In genomic region chr3:57100046-57100695, GRCh38 we compare ENCODE assay signal across 8 cellular contexts. TPM values are rescaled to one million over a fixed set of nuclear protein-coding genes. Genes with fewer than 3 reads are reported as not detected.
DNase-seq lines count a peak whose midpoint lies in the region; ATAC-seq, FAIRE-seq and TF ChIP-seq lines count a peak whose summit lies in the region.

No MANE protein-coding gene starts in this region.

- H3K9me2 ChIP-seq in MM.1S (replicated peaks; ENCODE audit: insufficient read depth, low read length) = no peaks in the 10 kb centered on the region
- no peaks in the 10 kb centered on the region for H3K9me2 ChIP-seq in SU-DHL-6 (replicated peaks; ENCODE audit: insufficient read depth, low read length)

- POLR2A ChIA-PET in activated naive CD8-positive, alpha-beta T cell treated with anti-CD3 and anti-CD28 coated beads, Interleukin-2, amount 10 ng/mL, durations not matched to agents 7 days and 5 days (lab: Charles Lee) = no interaction called here

- H3K27ac ChIP-seq in MM.1S (ENCODE audit: low read length) = no peak overlapping the region
- H3K27ac ChIP-seq in SU-DHL-6 (ENCODE audit: low read depth, low read length) = no peak overlapping the region
- H3K27ac ChIP-seq in heart left ventricle = peak overlapping the region in 1 of 12 donors; percentile 31

- H3K4me3 Mint-ChIP-seq in activated naive CD8-positive, alpha-beta T cell treated with anti-CD3 and anti-CD28 coated beads, Interleukin-2, amount 10 ng/mL, durations not matched to agents 7 days and 5 days = no peak overlapping the region

- peaks cover 8% of the 10 kb centered on the region for H3K27me3 Mint-ChIP-seq in activated naive CD8-positive, alpha-beta T cell treated with anti-CD3 and anti-CD28 coated beads, Interleukin-2, amount 10 ng/mL, durations not matched to agents 7 days and 5 days

- H4K20me1 ChIP-seq in MM.1S (ENCODE audit: insufficient read depth, low read length) = no peaks in the 10 kb centered on the region
- H4K20me1 ChIP-seq in SU-DHL-6 (ENCODE audit: low read depth, low read length) = no peaks in the 10 kb centered on the region

- no peaks in the 10 kb centered on the region for H3K9me3 ChIP-seq in MM.1S (replicated peaks; ENCODE audit: insufficient read depth, low read length)
- H3K9me3 ChIP-seq in SU-DHL-6 (ENCODE audit: insufficient read depth, low read length) = no peaks in the 10 kb centered on the region
- H3K9me3 ChIP-seq in heart left ventricle = no peaks in the 10 kb centered on the region

- no peaks in the 10 kb centered on the region for H3K9me3 Mint-ChIP-seq in activated naive CD8-positive, alpha-beta T cell treated with anti-CD3 and anti-CD28 coated beads, Interleukin-2, amount 10 ng/mL, durations not matched to agents 7 days and 5 days

- H3K4me3 ChIP-seq in MM.1S (ENCODE audit: low read length) (no peak overlapping the region), SU-DHL-6 (ENCODE audit: insufficient read depth, low read length, poor library complexity, severe bottlenecking) (no peak overlapping the region), heart left ventricle (no peak overlapping the region)

- H3K36me3 ChIP-seq in MM.1S (replicated peaks; ENCODE audit: insufficient read depth, low read length) = no peaks in the 10 kb centered on the region
- H3K36me3 ChIP-seq in SU-DHL-6 (ENCODE audit: low read length) = no peaks in the 10 kb centered on the region
- peaks cover 0 to 72% (median 17%) of the 10 kb centered on the region in 9 donors for H3K36me3 ChIP-seq in heart left ventricle

- in situ Hi-C loops in ACHN (cut with HindIII; ENCODE audit: low pct_ligation_motif_present, low pct_unique_long_range_greater_than_20kb, low sequenced_read_pairs) = no loop called here

- H3K9ac ChIP-seq in MM.1S (ENCODE audit: low read length) = no peak overlapping the region
- H3K9ac ChIP-seq in SU-DHL-6 (ENCODE audit: low read length) = no peak overlapping the region

- 12 to 18% (median 16%) methylated on average over 7 of the region's 7 CpGs for WGBS in heart left ventricle, 4 donors

- ATAC-seq in activated naive CD8-positive, alpha-beta T cell treated with anti-CD3 and anti-CD28 coated beads, Interleukin-2, amount 10 ng/mL, durations not matched to agents 7 days and 5 days (ENCODE audit: low read depth) = peak; percentile 61
- ATAC-seq in heart left ventricle = peak in 3 of 4 donors; percentile 81 to 83 (median 82)
- no peak for ATAC-seq in GM18909 (IDR thresholded peaks at IDR 0.05; ENCODE audit: poor library complexity, unreplicated experiment)

- no peaks in the 10 kb centered on the region for H3K4me1 Mint-ChIP-seq in activated naive CD8-positive, alpha-beta T cell treated with anti-CD3 and anti-CD28 coated beads, Interleukin-2, amount 10 ng/mL, durations not matched to agents 7 days and 5 days

- H3K4me2 ChIP-seq in MM.1S (ENCODE audit: low read depth, low read length) (0 out of 2 replicates have a peak overlapping the region, but pooled peaks have one; percentile 3), SU-DHL-6 (ENCODE audit: low read depth, low read length, poor library complexity, severe bottlenecking) (no peak overlapping the region)

- 0 out of 2 replicates have a peak, but pooled peaks cover 7% of the 10 kb centered on the region for H3K4me1 ChIP-seq in MM.1S (ENCODE audit: low read length)
- peaks cover 0 to 4% (median 0%) of the 10 kb centered on the region in 12 donors for H3K4me1 ChIP-seq in heart left ventricle

- intact Hi-C loops in heart left ventricle (cut with DNase I) = loop anchor here (1.0 to 10.0 kb wide), 10 partner anchors 62 to 335 kb away; partner anchors contain the start of genes IL17RD (in 5 of the 10) and APPL1 (in 1 of the 10)

- H3K36me3 Mint-ChIP-seq in activated naive CD8-positive, alpha-beta T cell treated with anti-CD3 and anti-CD28 coated beads, Interleukin-2, amount 10 ng/mL, durations not matched to agents 7 days and 5 days = no peaks in the 10 kb centered on the region

- H2AFZ ChIP-seq in MM.1S (ENCODE audit: low read length) (no peak overlapping the region; the same call in 1 of the 2 replicates), SU-DHL-6 (ENCODE audit: low read depth, low read length, severe bottlenecking) (no peak overlapping the region)

- TF ChIP-seq CTCF in MM.1S (IDR thresholded peaks at IDR 0.05; ENCODE audit: low read length) = peak; percentile 95
- peak; percentile 64 for TF ChIP-seq CTCF in SU-DHL-6 (IDR thresholded peaks at IDR 0.05; ENCODE audit: insufficient read depth, low read length, poor library complexity, severe bottlenecking)
- TF ChIP-seq CTCF in heart left ventricle (IDR thresholded peaks at IDR 0.05) = peak; percentile 88 to 96 (median 92)

- H3K27ac Mint-ChIP-seq in activated naive CD8-positive, alpha-beta T cell treated with anti-CD3 and anti-CD28 coated beads, Interleukin-2, amount 10 ng/mL, durations not matched to agents 7 days and 5 days = no peak overlapping the region

- TF ChIP-seq POLR2A in GM12892 (IDR thresholded peaks at IDR 0.05; ENCODE audit: low read depth, low read length) (no peak), heart left ventricle (IDR thresholded peaks at IDR 0.05) (no peak)

- DNase-seq in ACHN (peak; percentile 71), GM12892 (ENCODE audit: insufficient read length) (peak; percentile 38), MM.1S (peak; percentile 81), heart left ventricle (peak in 4 of 5 donors; percentile 48 to 62 (median 52)), pulmonary artery endothelial cell (ENCODE audit: low read depth, low spot score) (peak; percentile 15)
- DNase-seq in activated naive CD8-positive, alpha-beta T cell treated with anti-CD3 and anti-CD28 coated beads, Interleukin-2, amount 10 ng/mL, durations not matched to agents 7 days and 5 days = peak; percentile 43

- H3K79me2 ChIP-seq in MM.1S (ENCODE audit: low read length) (no peaks in the 10 kb centered on the region), SU-DHL-6 (ENCODE audit: insufficient read depth, low read length) (no peaks in the 10 kb centered on the region)

- no peaks in the 10 kb centered on the region for H3K27me3 ChIP-seq in MM.1S (replicated peaks; ENCODE audit: insufficient read depth, low read length)
- H3K27me3 ChIP-seq in SU-DHL-6 (ENCODE audit: low read length) = no peaks in the 10 kb centered on the region
- no peaks in the 10 kb centered on the region for H3K27me3 ChIP-seq in heart left ventricle

- H3F3A ChIP-seq in MM.1S (ENCODE audit: insufficient read depth, low read length) (no peaks in the 10 kb centered on the region), SU-DHL-6 (ENCODE audit: insufficient read depth) (no peaks in the 10 kb centered on the region)

- peak; percentile 95 for FAIRE-seq in GM12892 (lab: Jason Lieb, UNC)

RNA-seq across cellular contexts. Expression of gene SPATA12, which starts 39.7 kb away (rescaled TPM):
- not detected for polyA plus RNA-seq in GM12892 (2012; ENCODE audit: missing spikeins)
- total RNA-seq in activated naive CD8-positive, alpha-beta T cell treated with anti-CD3 and anti-CD28 coated beads, Interleukin-2, amount 10 ng/mL, durations not matched to agents 7 days and 5 days = not detected
- total RNA-seq in heart left ventricle (under 1 TPM in 1 of 9 donors, not detected in 8; 0.20 TPM), pulmonary artery endothelial cell (0.04 and 0.07 TPM in 2 replicates)
- under 1 TPM in 1 of 2 donors, not detected in 1; 0.04 TPM for polyA plus RNA-seq in heart left ventricle

Comparison
In these comparisons a context has a peak if more than half of its experiments do, and no peak if none do; other contexts are left out.
1. DNase-seq: peak in every context shown above with its lines; median percentile 81 in MM.1S; 71 in ACHN; 52 in heart left ventricle; 43 in activated naive CD8-positive, alpha-beta T cell treated with anti-CD3 and anti-CD28 coated beads, Interleukin-2, amount 10 ng/mL, durations not matched to agents 7 days and 5 days; 38 in GM12892; 15 in pulmonary artery endothelial cell.